ENCODE assay signal across 24 cellular contexts in the genomic region with DNA sequence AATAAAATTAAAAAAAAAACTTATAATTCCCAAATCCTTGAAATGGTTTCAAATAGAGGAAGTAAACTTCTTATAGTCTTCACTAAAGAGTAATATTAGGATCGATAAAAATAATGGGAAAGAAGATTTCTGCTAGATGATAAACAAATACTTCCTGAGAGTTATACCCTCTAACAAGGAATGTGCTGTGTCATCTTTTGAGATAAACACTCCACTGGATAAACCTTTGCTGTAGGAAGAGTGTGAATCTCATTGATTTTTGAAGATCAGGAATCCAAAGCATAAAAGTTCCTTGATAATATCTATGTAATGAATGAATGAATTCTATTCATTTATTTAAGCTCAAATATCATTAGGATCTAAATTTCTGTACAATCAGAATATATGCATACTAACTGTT.
"Had no signal": no experiment of that assay in that cellular context is flagged by ENCODE, and none has a peak within 500 bp of the region (broad histone marks: within the 10 kb centered on the region; RNA-seq: fewer than 3 reads in every experiment).

No MANE protein-coding gene starts in this region.

- H3K9ac ChIP-seq: KMS-11 had no signal

- H3K27ac ChIP-seq: HL-60, KMS-11 had no signal

- FAIRE-seq: HTR-8/SVneo, RCC 7860 had no signal

- H3K4me2 ChIP-seq: KMS-11 had no signal

- ATAC-seq: SK-N-SH treated with all-trans-retinoic acid at 6 μM for 48 hours had no signal

- DNase-seq: Kasumi-1, MM.1S, NCI-H1092 treated with DMSO at 0.1 percent for 48 hours, NCI-H1417, NCI-H1436 treated with DMSO at 0.1 percent for 48 hours, NCI-H1694, NCI-H187 treated with DMSO at 0.1 percent for 48 hours, NCI-H2081, NCI-H2107, NCI-H2227 treated with DMSO at 0.1 percent for 48 hours, NCI-H446, NCI-H510A, NCI-H524 treated with DMSO at 0.1 percent for 48 hours, NCI-H69, NCI-H774, Right ventricle myocardium superior, RPMI8226, SIG-M5, T-helper 1 cell had no signal
